ENCODE assay signal across 9 cellular contexts in the genomic region with DNA sequence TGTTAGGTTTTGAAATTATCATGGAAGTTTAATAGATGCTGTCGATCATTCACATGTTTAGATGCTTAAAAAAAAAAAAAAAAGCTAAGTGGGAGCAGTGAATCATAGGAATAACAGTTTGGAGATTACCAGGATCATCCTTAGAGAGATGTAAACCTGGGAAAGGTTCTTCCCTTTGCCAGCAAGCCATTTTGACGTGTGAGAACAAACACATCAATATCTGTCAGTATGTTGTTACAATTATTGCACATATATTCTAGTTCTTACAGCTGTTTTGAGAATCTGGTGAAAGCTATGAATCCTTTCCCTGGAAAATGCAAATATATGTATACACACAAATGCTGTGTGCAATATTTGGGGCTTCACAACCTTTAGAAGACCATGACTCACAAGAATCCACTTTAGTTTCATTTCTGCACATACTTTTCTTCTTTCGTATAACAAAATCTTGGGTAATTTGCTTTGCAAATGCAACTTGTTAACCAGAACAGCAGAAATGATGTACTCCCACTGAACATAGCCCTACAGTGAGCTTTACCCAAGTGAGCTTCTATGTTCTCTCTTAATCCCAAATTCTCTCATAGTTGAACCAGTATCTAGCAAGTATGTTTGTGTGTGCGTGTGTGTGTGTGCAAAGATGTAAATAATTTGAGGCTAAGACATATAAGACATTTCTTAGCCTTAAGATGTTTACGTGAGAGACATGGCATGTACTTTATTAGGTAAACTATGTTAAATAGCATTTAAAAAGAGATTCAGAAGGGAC. TPM values are rescaled to one million over a fixed set of nuclear protein-coding genes. Genes with fewer than 3 reads are reported as not detected.
DNase-seq lines count a peak whose midpoint lies in the region; ATAC-seq and TF ChIP-seq lines count a peak whose summit lies in the region.
"Had no signal": no experiment of that assay in that cellular context is flagged by ENCODE, and none has a peak within 500 bp of the region (broad histone marks: within the 10 kb centered on the region; RNA-seq: fewer than 3 reads in every experiment).

No MANE protein-coding gene starts in this region.

- H3K36me3 Mint-ChIP-seq in CD8-positive, alpha-beta memory T cell = peaks cover 24 to 59% (median 30%) of the 10 kb centered on the region in 3 donors
- peaks cover 65% of the 10 kb centered on the region for H3K36me3 Mint-ChIP-seq in central memory CD8-positive, alpha-beta T cell (ENCODE audit: insufficient read depth)

- DNase-seq in CD8-positive, alpha-beta memory T cell = no peak
- DNase-seq in central memory CD8-positive, alpha-beta T cell (ENCODE audit: low spot score in 2 of 2) = no peak
- no peak for DNase-seq in NCI-H187 treated with DMSO at 0.1 percent for 48 hours (lab: John Stamatoyannopoulos, UW)
- no peak for DNase-seq in MM.1S
- DNase-seq: activated CD8-positive, alpha-beta memory T cell treated with anti-CD3 and anti-CD28 coated beads for 24 hours had no signal

- H3K9me3 ChIP-seq in CD8-positive, alpha-beta memory T cell (ENCODE audit: low read length) = no peaks in the 10 kb centered on the region
- H3K9me3 ChIP-seq in MM.1S (replicated peaks; ENCODE audit: insufficient read depth, low read length) = no peaks in the 10 kb centered on the region

- no peak overlapping the region for H3K4me2 ChIP-seq in MM.1S (ENCODE audit: low read depth, low read length)

- H3K27me3 ChIP-seq in CD8-positive, alpha-beta memory T cell (ENCODE audit: insufficient read depth, low read length, poor library complexity, severe bottlenecking) = no peaks in the 10 kb centered on the region
- H3K27me3 ChIP-seq in MM.1S (replicated peaks; ENCODE audit: insufficient read depth, low read length) = no peaks in the 10 kb centered on the region

- H3K36me3 ChIP-seq in CD8-positive, alpha-beta memory T cell (ENCODE audit: insufficient read depth, low read length) = peaks cover 38% of the 10 kb centered on the region
- peaks cover 12% of the 10 kb centered on the region for H3K36me3 ChIP-seq in MM.1S (replicated peaks; ENCODE audit: insufficient read depth, low read length)

- POLR2A ChIA-PET in CD8-positive, alpha-beta memory T cell (lab: Charles Lee) = no interaction called here

- CTCF ChIA-PET in CD8-positive, alpha-beta memory T cell (lab: Charles Lee) = interaction anchor here (1.6 kb wide), 1 partner anchor 35 kb away, joined by 3 read pairs; no protein-coding TSS in a partner anchor

- TF ChIP-seq CTCF in MM.1S (IDR thresholded peaks at IDR 0.05; ENCODE audit: low read length) = no peak

- H3K27ac ChIP-seq in CD8-positive, alpha-beta memory T cell (ENCODE audit: low read depth, low read length) = no peak overlapping the region
- H3K27ac ChIP-seq in MM.1S (ENCODE audit: low read length) = no peak overlapping the region

- no peaks in the 10 kb centered on the region for H3K9me3 Mint-ChIP-seq in CD8-positive, alpha-beta memory T cell
- H3K9me3 Mint-ChIP-seq in central memory CD8-positive, alpha-beta T cell = no peaks in the 10 kb centered on the region

- peaks cover 13 to 48% (median 30%) of the 10 kb centered on the region in 3 donors for H3K4me1 Mint-ChIP-seq in CD8-positive, alpha-beta memory T cell
- peaks cover 9% of the 10 kb centered on the region for H3K4me1 Mint-ChIP-seq in central memory CD8-positive, alpha-beta T cell

- H3K27me3 Mint-ChIP-seq in CD8-positive, alpha-beta memory T cell = no peaks in the 10 kb centered on the region
- H3K27me3 Mint-ChIP-seq in central memory CD8-positive, alpha-beta T cell = no peaks in the 10 kb centered on the region

- no peak overlapping the region for H2AFZ ChIP-seq in MM.1S (ENCODE audit: low read length)

- no peaks in the 10 kb centered on the region; the same call in 1 of the 2 replicates for H3F3A ChIP-seq in MM.1S (ENCODE audit: insufficient read depth, low read length)

- no peak overlapping the region for H3K4me3 Mint-ChIP-seq in CD8-positive, alpha-beta memory T cell
- H3K4me3 Mint-ChIP-seq in central memory CD8-positive, alpha-beta T cell = no peak overlapping the region

- H3K9ac ChIP-seq in MM.1S (ENCODE audit: low read length) = no peak overlapping the region

- H3K79me2 ChIP-seq in MM.1S (ENCODE audit: low read length) = no peaks in the 10 kb centered on the region

- H4K20me1 ChIP-seq in MM.1S (ENCODE audit: insufficient read depth, low read length) = no peaks in the 10 kb centered on the region

- H3K4me1 ChIP-seq in CD8-positive, alpha-beta memory T cell (ENCODE audit: insufficient read depth, low read length) = peaks cover 11% of the 10 kb centered on the region
- H3K4me1 ChIP-seq in MM.1S (ENCODE audit: low read length) = no peaks in the 10 kb centered on the region

- H3K9me2 ChIP-seq in MM.1S (replicated peaks; ENCODE audit: insufficient read depth, low read length) = no peaks in the 10 kb centered on the region

- H3K4me3 ChIP-seq in CD8-positive, alpha-beta memory T cell (ENCODE audit: low read length) = no peak overlapping the region
- no peak overlapping the region for H3K4me3 ChIP-seq in MM.1S (ENCODE audit: low read length)

- H3K27ac Mint-ChIP-seq in CD8-positive, alpha-beta memory T cell = peak overlapping the region in 6 of 8 donors; percentile 17 to 39 (median 18)
- H3K27ac Mint-ChIP-seq in central memory CD8-positive, alpha-beta T cell (ENCODE audit: low read depth) = peak overlapping the region; percentile 47

- ATAC-seq in GM19351 (IDR thresholded peaks at IDR 0.05; ENCODE audit: unreplicated experiment) (peak; percentile 46), HG03571 (IDR thresholded peaks at IDR 0.05; ENCODE audit: unreplicated experiment) (peak; percentile 42), HG03457 (IDR thresholded peaks at IDR 0.05; ENCODE audit: unreplicated experiment) (no peak), GM18868 (IDR thresholded peaks at IDR 0.05; ENCODE audit: unreplicated experiment) (no peak)
- ATAC-seq in central memory CD8-positive, alpha-beta T cell (replicated peaks; ENCODE audit: extremely low read depth, poor library complexity, severe bottlenecking) = peak; percentile 11

RNA-seq across cellular contexts. Expression of gene NFKBIZ, which starts 12.1 kb away (rescaled TPM):
- total RNA-seq in CD8-positive, alpha-beta memory T cell = 10 to 100 TPM; 32.3 to 32.9 TPM
- 8.0 TPM for polyA plus RNA-seq in CD8-positive, alpha-beta memory T cell

Comparison
In these comparisons a context has a peak if more than half of its experiments do, and no peak if none do; other contexts are left out.
1. ATAC-seq: peak in GM19351 (single experiment), HG03571 (single experiment) and central memory CD8-positive, alpha-beta T cell (single experiment); none in HG03457 (single experiment) and GM18868 (single experiment).